In genomic region chr6:142901616-142902015, GRCh38 we compare ENCODE assay signal across 19 cellular contexts. TPM values are rescaled to one million over a fixed set of nuclear protein-coding genes. Genes with fewer than 3 reads are reported as not detected.
DNase-seq lines count a peak whose midpoint lies in the region; ATAC-seq and TF ChIP-seq lines count a peak whose summit lies in the region.
"Had no signal": no experiment of that assay in that cellular context is flagged by ENCODE, and none has a peak within 500 bp of the region (broad histone marks: within the 10 kb centered on the region; RNA-seq: fewer than 3 reads in every experiment).

No MANE protein-coding gene starts in this region.

- no peak overlapping the region for H3K4me3 ChIP-seq in effector memory CD4-positive, alpha-beta T cell (ENCODE audit: insufficient read depth, low read depth, low read length, poor library complexity, severe bottlenecking)
- H3K4me3 ChIP-seq in spleen: no peak overlapping the region
- H3K4me3 ChIP-seq: left lung, pancreas, sigmoid colon had no signal

- POLR2A ChIA-PET in T-cell (lab: Charles Lee): interaction anchor here (0.8 to 4.1 kb wide), 12 partner anchors 7 to 60 kb away, joined by 3 to 28 read pairs (median 4); no protein-coding TSS in a partner anchor

- CTCF ChIA-PET in activated naive CD4-positive, alpha-beta T cell treated with anti-CD3 and anti-CD28 coated beads, Interleukin-2, amount 10 ng/mL, durations not matched to agents 7 days and 5 days (lab: Charles Lee): no interaction called here
- CTCF ChIA-PET in T-cell (lab: Charles Lee): interaction anchor here (0.6 to 1.2 kb wide), 6 partner anchors 16 to 209 kb away, joined by 3 to 11 read pairs (median 3); no protein-coding TSS in a partner anchor

- H3K4me3 Mint-ChIP-seq in activated naive CD4-positive, alpha-beta T cell treated with anti-CD3 and anti-CD28 coated beads, Interleukin-2, amount 10 ng/mL, durations not matched to agents 7 days and 5 days: no peak overlapping the region
- peak overlapping the region in 2 of 3 donors; percentile 71 to 76 for H3K4me3 Mint-ChIP-seq in T-cell
- peak overlapping the region; percentile 62 for H3K4me3 Mint-ChIP-seq in stimulated activated effector memory CD8-positive, alpha-beta T cell treated with anti-CD3 and anti-CD28 coated beads, Interleukin-12 subunit alpha, Interleukin-12 subunit beta, amount 100 ng/mL, for 72 hours

- H3K9me3 ChIP-seq in effector memory CD4-positive, alpha-beta T cell (ENCODE audit: control insufficient read depth, low read length): no peaks in the 10 kb centered on the region
- H3K9me3 ChIP-seq in spleen: no peaks in the 10 kb centered on the region
- H3K9me3 ChIP-seq: left lung, pancreas, sigmoid colon had no signal

- H3K4me1 Mint-ChIP-seq in activated naive CD4-positive, alpha-beta T cell treated with anti-CD3 and anti-CD28 coated beads, Interleukin-2, amount 10 ng/mL, durations not matched to agents 7 days and 5 days: peaks cover 44% of the 10 kb centered on the region
- H3K4me1 Mint-ChIP-seq in T-cell: peaks cover 4 to 44% (median 8%) of the 10 kb centered on the region in 3 donors
- H3K4me1 Mint-ChIP-seq in stimulated activated effector memory CD8-positive, alpha-beta T cell treated with anti-CD3 and anti-CD28 coated beads, Interleukin-12 subunit alpha, Interleukin-12 subunit beta, amount 100 ng/mL, for 72 hours: peaks cover 35% of the 10 kb centered on the region

- peaks cover 14% of the 10 kb centered on the region for H3K36me3 Mint-ChIP-seq in activated naive CD4-positive, alpha-beta T cell treated with anti-CD3 and anti-CD28 coated beads, Interleukin-2, amount 10 ng/mL, durations not matched to agents 7 days and 5 days
- peaks cover 6% of the 10 kb centered on the region for H3K36me3 Mint-ChIP-seq in T-cell
- H3K36me3 Mint-ChIP-seq in stimulated activated effector memory CD8-positive, alpha-beta T cell treated with anti-CD3 and anti-CD28 coated beads, Interleukin-12 subunit alpha, Interleukin-12 subunit beta, amount 100 ng/mL, for 72 hours: peaks cover 6% of the 10 kb centered on the region

- no peaks in the 10 kb centered on the region for H3K27me3 ChIP-seq in effector memory CD4-positive, alpha-beta T cell (replicated peaks; ENCODE audit: control insufficient read depth, insufficient read depth, low read length, poor library complexity, severe bottlenecking)
- H3K27me3 ChIP-seq in spleen (replicated peaks in 1 of 7): no peaks in the 10 kb centered on the region
- H3K27me3 ChIP-seq: dorsolateral prefrontal cortex, left lung, pancreas, sigmoid colon had no signal

- TF ChIP-seq POLR2A in spleen (IDR thresholded peaks at IDR 0.05): no peak

- WGBS in spleen, 5 donors: 88 to 94% (median 89%) methylated on average over 6 of the region's 6 CpGs

- no peaks in the 10 kb centered on the region for H3K9me3 Mint-ChIP-seq in activated naive CD4-positive, alpha-beta T cell treated with anti-CD3 and anti-CD28 coated beads, Interleukin-2, amount 10 ng/mL, durations not matched to agents 7 days and 5 days
- no peaks in the 10 kb centered on the region for H3K9me3 Mint-ChIP-seq in T-cell
- H3K9me3 Mint-ChIP-seq in stimulated activated effector memory CD8-positive, alpha-beta T cell treated with anti-CD3 and anti-CD28 coated beads, Interleukin-12 subunit alpha, Interleukin-12 subunit beta, amount 100 ng/mL, for 72 hours: no peaks in the 10 kb centered on the region

- H3K4me1 ChIP-seq in effector memory CD4-positive, alpha-beta T cell (ENCODE audit: control insufficient read depth, insufficient read depth, low read length, poor library complexity, severe bottlenecking): peaks cover 60% of the 10 kb centered on the region
- peaks cover 15 to 83% (median 34%) of the 10 kb centered on the region in 6 donors for H3K4me1 ChIP-seq in spleen

- intact Hi-C loops in spleen (cut with DNase I; ENCODE audit: low total_unique reads): no loop called here

- H3K36me3 ChIP-seq in effector memory CD4-positive, alpha-beta T cell (ENCODE audit: control insufficient read depth, insufficient read depth, low read length): no peaks in the 10 kb centered on the region
- no peaks in the 10 kb centered on the region for H3K36me3 ChIP-seq in spleen
- H3K36me3 ChIP-seq: left lung, pancreas, sigmoid colon had no signal

- TF ChIP-seq CTCF in spleen (IDR thresholded peaks at IDR 0.05 in 8 of 11, conservative IDR thresholded peaks at IDR 0.05 in 3 of 11): no peak

- no peaks in the 10 kb centered on the region for H3K27me3 Mint-ChIP-seq in activated naive CD4-positive, alpha-beta T cell treated with anti-CD3 and anti-CD28 coated beads, Interleukin-2, amount 10 ng/mL, durations not matched to agents 7 days and 5 days
- no peaks in the 10 kb centered on the region for H3K27me3 Mint-ChIP-seq in T-cell

- peak overlapping the region; percentile 91 for H3K27ac ChIP-seq in effector memory CD4-positive, alpha-beta T cell (ENCODE audit: insufficient read depth, low read length, poor library complexity, severe bottlenecking)
- H3K27ac ChIP-seq in spleen: peak overlapping the region in 3 of 8 donors; percentile 68 to 81 (median 69)
- H3K27ac ChIP-seq: HL-60, left lung, pancreas, RWPE1, VCaP had no signal

- ATAC-seq in T-cell (replicated peaks in 1 of 4): no peak
- no peak for ATAC-seq in stimulated activated effector memory CD8-positive, alpha-beta T cell treated with anti-CD3 and anti-CD28 coated beads, Interleukin-12 subunit alpha, Interleukin-12 subunit beta, amount 100 ng/mL, for 72 hours
- ATAC-seq in GM19395 (IDR thresholded peaks at IDR 0.05; ENCODE audit: unreplicated experiment): no peak
- ATAC-seq: esophagus mucosa, left lung had no signal

- H3K27ac Mint-ChIP-seq in activated naive CD4-positive, alpha-beta T cell treated with anti-CD3 and anti-CD28 coated beads, Interleukin-2, amount 10 ng/mL, durations not matched to agents 7 days and 5 days: peak overlapping the region; percentile 90
- H3K27ac Mint-ChIP-seq in T-cell: no peak overlapping the region
- H3K27ac Mint-ChIP-seq in stimulated activated effector memory CD8-positive, alpha-beta T cell treated with anti-CD3 and anti-CD28 coated beads, Interleukin-12 subunit alpha, Interleukin-12 subunit beta, amount 100 ng/mL, for 72 hours: no peak overlapping the region

- DNase-seq in activated naive CD4-positive, alpha-beta T cell treated with anti-CD3 and anti-CD28 coated beads, Interleukin-2, amount 10 ng/mL, durations not matched to agents 7 days and 5 days: no peak
- no peak for DNase-seq in activated naive CD4-positive, alpha-beta T cell treated with Interleukin-2 at 50 U/mL for 16 hours
- DNase-seq in T-cell (no peak), midbrain (lab: John Stamatoyannopoulos, UW) (no peak), spleen (no peak)
- DNase-seq in effector memory CD4-positive, alpha-beta T cell: no peak
- DNase-seq in stimulated activated effector memory CD8-positive, alpha-beta T cell treated with anti-CD3 and anti-CD28 coated beads, Interleukin-12 subunit alpha, Interleukin-12 subunit beta, amount 100 ng/mL, for 72 hours (ENCODE audit: low spot score in 2 of 2): no peak
- DNase-seq: dorsolateral prefrontal cortex; left lung; NCI-H2081; NCI-H510A; pancreas; sigmoid colon; stimulated activated CD4-positive, alpha-beta T cell treated with anti-CD3 and anti-CD28 coated beads, Interleukin-1b, Interleukin-23, amount 100 ng/mL, for 48 hours had no signal

RNA-seq across cellular contexts. Expression of gene HIVEP2, which starts 43.4 kb away (rescaled TPM):
- 10 to 100 TPM; 71.4 to 81.4 (median 75.2) TPM for total RNA-seq in T-cell
- total RNA-seq in spleen: 10 to 100 TPM; 26.8 to 41.3 (median 32.7) TPM
- 1 to 10 TPM; 2.5 to 3.2 (median 3.0) TPM for polyA plus RNA-seq in spleen
